Comparison of ENCODE assay signal across 1 cellular context in genomic region chr1:239633432-239633831, GRCh38.
TF ChIP-seq lines count a peak whose summit lies in the region.

No MANE protein-coding gene starts in this region.

TF ChIP-seq in H1, 55 proteins besides CTCF, POLR2A, EP300 and RAD21:
- TF ChIP-seq SP1 (IDR thresholded peaks at IDR 0.05; ENCODE audit: low read depth, low read length) (0 out of 2 replicates have a peak, but pooled peaks have one; percentile 14), USF2 (IDR thresholded peaks at IDR 0.05; ENCODE audit: low read length) (peak; percentile 55)
- TF ChIP-seq, protein P1, sequence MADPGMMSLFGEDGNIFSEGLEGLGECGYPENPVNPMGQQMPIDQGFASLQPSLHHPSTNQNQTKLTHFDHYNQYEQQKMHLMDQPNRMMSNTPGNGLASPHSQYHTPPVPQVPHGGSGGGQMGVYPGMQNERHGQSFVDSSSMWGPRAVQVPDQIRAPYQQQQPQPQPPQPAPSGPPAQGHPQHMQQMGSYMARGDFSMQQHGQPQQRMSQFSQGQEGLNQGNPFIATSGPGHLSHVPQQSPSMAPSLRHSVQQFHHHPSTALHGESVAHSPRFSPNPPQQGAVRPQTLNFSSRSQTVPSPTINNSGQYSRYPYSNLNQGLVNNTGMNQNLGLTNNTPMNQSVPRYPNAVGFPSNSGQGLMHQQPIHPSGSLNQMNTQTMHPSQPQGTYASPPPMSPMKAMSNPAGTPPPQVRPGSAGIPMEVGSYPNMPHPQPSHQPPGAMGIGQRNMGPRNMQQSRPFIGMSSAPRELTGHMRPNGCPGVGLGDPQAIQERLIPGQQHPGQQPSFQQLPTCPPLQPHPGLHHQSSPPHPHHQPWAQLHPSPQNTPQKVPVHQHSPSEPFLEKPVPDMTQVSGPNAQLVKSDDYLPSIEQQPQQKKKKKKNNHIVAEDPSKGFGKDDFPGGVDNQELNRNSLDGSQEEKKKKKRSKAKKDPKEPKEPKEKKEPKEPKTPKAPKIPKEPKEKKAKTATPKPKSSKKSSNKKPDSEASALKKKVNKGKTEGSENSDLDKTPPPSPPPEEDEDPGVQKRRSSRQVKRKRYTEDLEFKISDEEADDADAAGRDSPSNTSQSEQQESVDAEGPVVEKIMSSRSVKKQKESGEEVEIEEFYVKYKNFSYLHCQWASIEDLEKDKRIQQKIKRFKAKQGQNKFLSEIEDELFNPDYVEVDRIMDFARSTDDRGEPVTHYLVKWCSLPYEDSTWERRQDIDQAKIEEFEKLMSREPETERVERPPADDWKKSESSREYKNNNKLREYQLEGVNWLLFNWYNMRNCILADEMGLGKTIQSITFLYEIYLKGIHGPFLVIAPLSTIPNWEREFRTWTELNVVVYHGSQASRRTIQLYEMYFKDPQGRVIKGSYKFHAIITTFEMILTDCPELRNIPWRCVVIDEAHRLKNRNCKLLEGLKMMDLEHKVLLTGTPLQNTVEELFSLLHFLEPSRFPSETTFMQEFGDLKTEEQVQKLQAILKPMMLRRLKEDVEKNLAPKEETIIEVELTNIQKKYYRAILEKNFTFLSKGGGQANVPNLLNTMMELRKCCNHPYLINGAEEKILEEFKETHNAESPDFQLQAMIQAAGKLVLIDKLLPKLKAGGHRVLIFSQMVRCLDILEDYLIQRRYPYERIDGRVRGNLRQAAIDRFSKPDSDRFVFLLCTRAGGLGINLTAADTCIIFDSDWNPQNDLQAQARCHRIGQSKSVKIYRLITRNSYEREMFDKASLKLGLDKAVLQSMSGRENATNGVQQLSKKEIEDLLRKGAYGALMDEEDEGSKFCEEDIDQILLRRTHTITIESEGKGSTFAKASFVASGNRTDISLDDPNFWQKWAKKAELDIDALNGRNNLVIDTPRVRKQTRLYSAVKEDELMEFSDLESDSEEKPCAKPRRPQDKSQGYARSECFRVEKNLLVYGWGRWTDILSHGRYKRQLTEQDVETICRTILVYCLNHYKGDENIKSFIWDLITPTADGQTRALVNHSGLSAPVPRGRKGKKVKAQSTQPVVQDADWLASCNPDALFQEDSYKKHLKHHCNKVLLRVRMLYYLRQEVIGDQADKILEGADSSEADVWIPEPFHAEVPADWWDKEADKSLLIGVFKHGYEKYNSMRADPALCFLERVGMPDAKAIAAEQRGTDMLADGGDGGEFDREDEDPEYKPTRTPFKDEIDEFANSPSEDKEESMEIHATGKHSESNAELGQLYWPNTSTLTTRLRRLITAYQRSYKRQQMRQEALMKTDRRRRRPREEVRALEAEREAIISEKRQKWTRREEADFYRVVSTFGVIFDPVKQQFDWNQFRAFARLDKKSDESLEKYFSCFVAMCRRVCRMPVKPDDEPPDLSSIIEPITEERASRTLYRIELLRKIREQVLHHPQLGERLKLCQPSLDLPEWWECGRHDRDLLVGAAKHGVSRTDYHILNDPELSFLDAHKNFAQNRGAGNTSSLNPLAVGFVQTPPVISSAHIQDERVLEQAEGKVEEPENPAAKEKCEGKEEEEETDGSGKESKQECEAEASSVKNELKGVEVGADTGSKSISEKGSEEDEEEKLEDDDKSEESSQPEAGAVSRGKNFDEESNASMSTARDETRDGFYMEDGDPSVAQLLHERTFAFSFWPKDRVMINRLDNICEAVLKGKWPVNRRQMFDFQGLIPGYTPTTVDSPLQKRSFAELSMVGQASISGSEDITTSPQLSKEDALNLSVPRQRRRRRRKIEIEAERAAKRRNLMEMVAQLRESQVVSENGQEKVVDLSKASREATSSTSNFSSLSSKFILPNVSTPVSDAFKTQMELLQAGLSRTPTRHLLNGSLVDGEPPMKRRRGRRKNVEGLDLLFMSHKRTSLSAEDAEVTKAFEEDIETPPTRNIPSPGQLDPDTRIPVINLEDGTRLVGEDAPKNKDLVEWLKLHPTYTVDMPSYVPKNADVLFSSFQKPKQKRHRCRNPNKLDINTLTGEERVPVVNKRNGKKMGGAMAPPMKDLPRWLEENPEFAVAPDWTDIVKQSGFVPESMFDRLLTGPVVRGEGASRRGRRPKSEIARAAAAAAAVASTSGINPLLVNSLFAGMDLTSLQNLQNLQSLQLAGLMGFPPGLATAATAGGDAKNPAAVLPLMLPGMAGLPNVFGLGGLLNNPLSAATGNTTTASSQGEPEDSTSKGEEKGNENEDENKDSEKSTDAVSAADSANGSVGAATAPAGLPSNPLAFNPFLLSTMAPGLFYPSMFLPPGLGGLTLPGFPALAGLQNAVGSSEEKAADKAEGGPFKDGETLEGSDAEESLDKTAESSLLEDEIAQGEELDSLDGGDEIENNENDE (IDR thresholded peaks at IDR 0.05; ENCODE audit: insufficient replicate concordance, low read length) = no peak
